1 cellular context compared by ENCODE assay signal in the genomic region with DNA sequence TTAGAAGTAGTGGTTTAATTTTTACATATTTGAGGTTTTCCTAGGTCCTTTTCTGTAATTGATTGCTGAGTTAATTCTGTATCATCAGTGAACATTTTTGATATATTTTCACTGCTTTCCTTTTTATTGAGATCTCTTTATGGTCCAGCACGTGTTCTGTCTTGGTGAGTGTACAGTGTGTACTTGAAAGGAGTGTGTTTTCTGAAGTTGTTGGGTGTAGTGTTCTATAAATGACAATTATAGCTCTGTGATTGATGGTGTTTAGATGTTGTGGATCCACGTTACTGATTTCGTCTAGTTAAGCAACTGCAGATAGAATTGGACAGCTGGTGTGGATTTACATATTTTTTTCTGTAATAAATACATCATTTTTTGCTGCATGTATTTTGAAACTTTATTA.
TF ChIP-seq lines count a peak whose summit lies in the region.

No MANE protein-coding gene starts in this region.

TF ChIP-seq in K562, 482 proteins besides CTCF, POLR2A, EP300 and RAD21:
- TF ChIP-seq MCM3 (IDR thresholded peaks at IDR 0.05) (no peak), POLR2G (IDR thresholded peaks at IDR 0.05; ENCODE audit: low read depth, low read length) (no peak), ZC3H11A (IDR thresholded peaks at IDR 0.05; ENCODE audit: low read depth, low read length) (no peak), MEIS2 (IDR thresholded peaks at IDR 0.05; ENCODE audit: partially characterized antibody) (peak; percentile 22)
- TF ChIP-seq, protein P1, sequence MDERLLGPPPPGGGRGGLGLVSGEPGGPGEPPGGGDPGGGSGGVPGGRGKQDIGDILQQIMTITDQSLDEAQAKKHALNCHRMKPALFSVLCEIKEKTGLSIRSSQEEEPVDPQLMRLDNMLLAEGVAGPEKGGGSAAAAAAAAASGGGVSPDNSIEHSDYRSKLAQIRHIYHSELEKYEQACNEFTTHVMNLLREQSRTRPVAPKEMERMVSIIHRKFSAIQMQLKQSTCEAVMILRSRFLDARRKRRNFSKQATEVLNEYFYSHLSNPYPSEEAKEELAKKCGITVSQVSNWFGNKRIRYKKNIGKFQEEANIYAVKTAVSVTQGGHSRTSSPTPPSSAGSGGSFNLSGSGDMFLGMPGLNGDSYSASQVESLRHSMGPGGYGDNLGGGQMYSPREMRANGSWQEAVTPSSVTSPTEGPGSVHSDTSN (CRISPR knock-in tag; IDR thresholded peaks at IDR 0.05; ENCODE audit: low read depth): no peak
- TF ChIP-seq, protein P1 (tag; conservative IDR thresholded peaks at IDR 0.05; ENCODE audit: low read depth): peak; percentile 13; the same call in 1 of the 2 replicates
